Comparison of ENCODE assay signal across 5 cellular contexts in the genomic region with DNA sequence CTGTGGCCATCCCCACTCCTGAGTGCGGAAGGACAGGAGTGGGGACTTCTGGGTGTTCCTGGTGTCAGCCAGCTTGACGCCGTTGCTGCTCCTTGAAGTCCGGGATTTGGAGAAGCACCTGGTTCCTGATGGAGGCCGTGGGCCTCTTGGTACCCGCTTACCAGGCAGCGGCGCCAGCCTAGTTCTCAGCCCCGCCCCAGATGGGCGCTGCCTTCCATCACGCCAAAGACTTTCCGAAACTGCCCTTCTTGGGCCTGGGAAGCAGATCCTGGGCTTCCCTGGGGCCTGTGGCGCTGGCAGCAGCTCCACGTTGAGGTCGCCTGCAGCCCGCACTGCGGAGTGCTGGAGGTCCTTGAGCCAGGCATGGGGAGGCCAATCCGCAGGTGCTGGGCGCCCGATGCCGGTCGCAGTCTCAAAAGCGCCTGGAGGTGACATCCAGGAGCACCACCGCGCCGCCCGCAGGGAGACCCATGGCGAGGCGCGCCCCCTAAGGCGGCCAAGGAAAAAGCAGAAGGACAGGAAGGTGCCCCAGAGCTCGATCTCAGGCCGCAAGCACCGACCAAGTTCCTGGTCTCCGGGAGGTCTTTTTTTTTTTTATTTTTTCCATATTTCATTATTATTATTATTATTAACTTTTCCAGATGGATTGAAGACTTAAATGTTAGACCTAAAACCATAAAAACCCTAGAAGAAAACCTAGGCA. TPM values are rescaled to one million over a fixed set of nuclear protein-coding genes. Genes with fewer than 3 reads are reported as not detected.
"Had no signal": no experiment of that assay in that cellular context is flagged by ENCODE, and none has a peak within 500 bp of the region (broad histone marks: within the 10 kb centered on the region; RNA-seq: fewer than 3 reads in every experiment).

No MANE protein-coding gene starts in this region.

RNA-seq across cellular contexts. Expression of a gene that starts 59.6 kb away (rescaled TPM):
- total RNA-seq: HepG2, HT-29, HT1080, IMR-90 had no signal
- polyA plus RNA-seq: HepG2, IgD-negative memory B cell, IMR-90 had no signal
